ENCODE assay signal across 16 cellular contexts in the genomic region with DNA sequence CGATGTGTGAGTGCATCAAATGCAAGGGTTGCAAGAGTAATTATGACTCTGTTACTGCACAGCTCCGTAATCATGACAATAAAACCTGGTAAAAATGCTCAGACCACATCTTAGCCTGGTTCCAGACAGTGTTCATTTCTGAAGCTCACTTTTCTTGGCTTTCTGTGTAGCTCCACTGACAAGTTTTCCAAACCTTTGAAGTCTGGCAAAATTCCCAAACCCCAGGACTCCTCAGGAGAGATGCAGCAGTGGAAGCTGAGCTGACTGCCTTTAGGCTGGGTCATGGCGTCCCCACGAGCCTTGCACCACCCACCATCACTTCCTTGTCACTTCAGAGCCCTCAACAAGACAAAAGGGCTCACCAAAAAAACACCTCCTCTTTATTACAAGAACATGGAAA.
DNase-seq lines count a peak whose midpoint lies in the region; ATAC-seq and TF ChIP-seq lines count a peak whose summit lies in the region.
"Had no signal": no experiment of that assay in that cellular context is flagged by ENCODE, and none has a peak within 500 bp of the region (broad histone marks: within the 10 kb centered on the region; RNA-seq: fewer than 3 reads in every experiment).

No MANE protein-coding gene starts in this region.

- H3K36me3 ChIP-seq in GM23338 (ENCODE audit: insufficient read depth) (no peaks in the 10 kb centered on the region), psoas muscle (ENCODE audit: insufficient read depth in 1 of 2, low read depth in 1 of 2) (no peaks in the 10 kb centered on the region), A673 (ENCODE audit: insufficient read depth, low read length, poor library complexity, severe bottlenecking) (no peaks in the 10 kb centered on the region)

- CTCF ChIA-PET in HEK293T (lab: Yijun Ruan, JAX) (no interaction called here), A673 (lab: Charles Lee) (no interaction called here)

- H3K9me2 ChIP-seq in GM23338 (ENCODE audit: insufficient read depth), result no peaks in the 10 kb centered on the region

- H3K9me3 ChIP-seq in psoas muscle, result no peaks in the 10 kb centered on the region
- no peaks in the 10 kb centered on the region for H3K9me3 ChIP-seq in A673 (ENCODE audit: low read depth, low read length, poor library complexity, severe bottlenecking)

- H3K36me3 Mint-ChIP-seq in GM23338 (ENCODE audit: low read depth), result no peaks in the 10 kb centered on the region
- no peaks in the 10 kb centered on the region for H3K36me3 Mint-ChIP-seq in nephron (ENCODE audit: low read depth)

- no TSS peak for BruUV-seq in A673 (replicated peaks; lab: Mats Ljungman, UMichigan)

- H3F3A ChIP-seq in GM23338 (replicated peaks; ENCODE audit: low read depth), result no peaks in the 10 kb centered on the region

- H4K20me1 ChIP-seq in GM23338 (replicated peaks; ENCODE audit: insufficient read depth), result no peaks in the 10 kb centered on the region

- DNase-seq in GM23338 (ENCODE audit: low spot score) (no peak), RPMI7951 (ENCODE audit: low read depth) (peak; percentile 22), choroid plexus epithelial cell (ENCODE audit: low read depth) (peak; percentile 35), HEK293T (ENCODE audit: extremely low spot score) (no peak), psoas muscle (no peak), A673 (ENCODE audit: low spot score) (no peak), ecto neural progenitor cell (ENCODE audit: low spot score) (no peak)
- DNase-seq: C1 segment of cervical spinal cord; Calu3; CD4-positive, alpha-beta T cell; DMS79; EL; HCEC 1CT had no signal

- no peaks in the 10 kb centered on the region for H3K79me2 ChIP-seq in GM23338 (replicated peaks; ENCODE audit: insufficient read depth)

- ATAC-seq in GM23338 (no peak; the same call in 2 of the 3 replicates), psoas muscle (no peak)
- ATAC-seq: HepG2 had no signal

- no peaks in the 10 kb centered on the region for H3K27me3 ChIP-seq in GM23338 (ENCODE audit: insufficient read depth)
- H3K27me3 ChIP-seq in psoas muscle (ENCODE audit: insufficient read depth in 3 of 3, low read length in 2 of 3), result no peaks in the 10 kb centered on the region
- H3K27me3 ChIP-seq in A673 (replicated peaks; ENCODE audit: insufficient read depth, low read depth, low read length, poor library complexity), result no peaks in the 10 kb centered on the region

- 59 to 61% (median 60%) methylated on average over 4 of the region's 4 CpGs for WGBS in psoas muscle, 3 donors

- POLR2A ChIA-PET in HEK293T (lab: Yijun Ruan, JAX), result no interaction called here
- POLR2A ChIA-PET in A673 (lab: Charles Lee; ENCODE audit: low non-redundant PET), result no interaction called here

- intact Hi-C loops in psoas muscle (cut with DNase I), result no loop called here
- intact Hi-C loops in A673 (cut with micrococcal nuclease; ENCODE audit: unreplicated experiment), result no loop called here

- H3K4me1 ChIP-seq in GM23338 (ENCODE audit: insufficient read depth) (no peaks in the 10 kb centered on the region), psoas muscle (no peaks in the 10 kb centered on the region), A673 (ENCODE audit: insufficient read depth, low read length, poor library complexity, severe bottlenecking) (no peaks in the 10 kb centered on the region)

- H3K9me3 Mint-ChIP-seq in GM23338 (no peaks in the 10 kb centered on the region), nephron (no peaks in the 10 kb centered on the region)
- H3K9me3 Mint-ChIP-seq: CD4-positive, alpha-beta T cell had no signal

- H3K4me3 Mint-ChIP-seq in GM23338 (no peak overlapping the region), nephron (peak overlapping the region in 1 of 3 experiments; percentile 21)
- H3K4me3 Mint-ChIP-seq: B cell; CD4-positive, alpha-beta T cell had no signal

- H3K4me3 ChIP-seq in GM23338 (no peak overlapping the region), choroid plexus epithelial cell (ENCODE audit: low read depth, low read length) (no peak overlapping the region), psoas muscle (no peak overlapping the region), A673 (ENCODE audit: low read depth, low read length, poor library complexity, severe bottlenecking) (no peak overlapping the region)

- H3K4me1 Mint-ChIP-seq in GM23338 (peaks cover 6% of the 10 kb centered on the region; the same call in 2 of the 3 replicates), nephron (peaks cover 17% of the 10 kb centered on the region)
- H3K4me1 Mint-ChIP-seq: B cell had no signal

- no peak for TF ChIP-seq CTCF in GM23338 (conservative IDR thresholded peaks at IDR 0.05; ENCODE audit: low read depth in 2 of 2)
- TF ChIP-seq CTCF in choroid plexus epithelial cell (conservative IDR thresholded peaks at IDR 0.05; ENCODE audit: low read depth, low read length), result no peak
- no peak for TF ChIP-seq CTCF in nephron (IDR thresholded peaks at IDR 0.05; ENCODE audit: unreplicated experiment in 3 of 3)
- TF ChIP-seq CTCF in psoas muscle (IDR thresholded peaks at IDR 0.05), result no peak
- TF ChIP-seq CTCF in A673 (conservative IDR thresholded peaks at IDR 0.05; ENCODE audit: low read depth, low read length), result no peak

- 0 out of 2 replicates have a peak overlapping the region, but pooled peaks have one; percentile 40 for H2AFZ ChIP-seq in GM23338

- H3K27me3 Mint-ChIP-seq in GM23338 (ENCODE audit: insufficient read depth, low read depth, poor library complexity) (no peaks in the 10 kb centered on the region), nephron (ENCODE audit: low read depth) (no peaks in the 10 kb centered on the region)
- H3K27me3 Mint-ChIP-seq: B cell; CD4-positive, alpha-beta T cell had no signal

- H3K4me2 ChIP-seq in GM23338, result no peak overlapping the region

- H3K27ac Mint-ChIP-seq in GM23338 (peak overlapping the region; percentile 28; the same call in 1 of the 2 replicates), nephron (peak overlapping the region; percentile 44 to 84 (median 56))
- H3K27ac Mint-ChIP-seq: B cell; CD4-positive, alpha-beta T cell had no signal

- no peak overlapping the region for H3K27ac ChIP-seq in GM23338 (ENCODE audit: low read depth)
- H3K27ac ChIP-seq in psoas muscle, result no peak overlapping the region
- H3K27ac ChIP-seq in A673 (ENCODE audit: low read depth, low read length, poor library complexity, severe bottlenecking), result no peak overlapping the region

TF ChIP-seq in GM23338, 12 proteins besides CTCF, POLR2A, EP300 and RAD21 (continues in another document):
- TF ChIP-seq CREB1 (CRISPR knock-in tag; IDR thresholded peaks at IDR 0.05; ENCODE audit: low read depth), result no peak

TF ChIP-seq in HEK293T, 16 proteins besides CTCF, POLR2A, EP300 and RAD21:
- TF ChIP-seq L3MBTL2 (conservative IDR thresholded peaks at IDR 0.05) (no peak), ARNT (IDR thresholded peaks at IDR 0.05) (no peak), ELF4 (IDR thresholded peaks at IDR 0.05) (no peak), FOXM1 (IDR thresholded peaks at IDR 0.05; ENCODE audit: borderline replicate concordance) (no peak), NFRKB (IDR thresholded peaks at IDR 0.05) (no peak), FOXK2 (IDR thresholded peaks at IDR 0.05) (no peak), ZNF384 (IDR thresholded peaks at IDR 0.05) (no peak), HDGF (IDR thresholded peaks at IDR 0.05; ENCODE audit: borderline replicate concordance) (no peak), TARDBP (IDR thresholded peaks at IDR 0.05) (no peak), CTBP1 (IDR thresholded peaks at IDR 0.05; ENCODE audit: borderline replicate concordance) (no peak), BHLHE40 (IDR thresholded peaks at IDR 0.05; ENCODE audit: borderline replicate concordance) (no peak), LEF1 (IDR thresholded peaks at IDR 0.05; ENCODE audit: borderline replicate concordance) (no peak), FOXA1 (IDR thresholded peaks at IDR 0.05) (no peak), SUZ12 (IDR thresholded peaks at IDR 0.05) (no peak), SP1 (IDR thresholded peaks at IDR 0.05) (no peak)
- TF ChIP-seq, protein P1, sequence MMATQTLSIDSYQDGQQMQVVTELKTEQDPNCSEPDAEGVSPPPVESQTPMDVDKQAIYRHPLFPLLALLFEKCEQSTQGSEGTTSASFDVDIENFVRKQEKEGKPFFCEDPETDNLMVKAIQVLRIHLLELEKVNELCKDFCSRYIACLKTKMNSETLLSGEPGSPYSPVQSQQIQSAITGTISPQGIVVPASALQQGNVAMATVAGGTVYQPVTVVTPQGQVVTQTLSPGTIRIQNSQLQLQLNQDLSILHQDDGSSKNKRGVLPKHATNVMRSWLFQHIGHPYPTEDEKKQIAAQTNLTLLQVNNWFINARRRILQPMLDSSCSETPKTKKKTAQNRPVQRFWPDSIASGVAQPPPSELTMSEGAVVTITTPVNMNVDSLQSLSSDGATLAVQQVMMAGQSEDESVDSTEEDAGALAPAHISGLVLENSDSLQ (IDR thresholded peaks at IDR 0.05), result no peak

Comparison
In these comparisons a context has a peak if more than half of its experiments do, and no peak if none do; other contexts are left out.
1. DNase-seq: peak in RPMI7951 (single experiment) and choroid plexus epithelial cell (single experiment); none in GM23338 (single experiment), HEK293T (single experiment), psoas muscle (0 of 2), A673 (single experiment) and ecto neural progenitor cell (single experiment).